ENCODE assay signal across 27 cellular contexts in genomic region chr6:54775586-54775985, GRCh38.
"Had no signal": no experiment of that assay in that cellular context is flagged by ENCODE, and none has a peak within 500 bp of the region (broad histone marks: within the 10 kb centered on the region; RNA-seq: fewer than 3 reads in every experiment).

No MANE protein-coding gene starts in this region.

- H3K4me3 ChIP-seq: body of pancreas, gastroesophageal sphincter, pancreas, prostate gland, thoracic aorta had no signal

- H3K4me1 ChIP-seq: body of pancreas, gastroesophageal sphincter, pancreas, prostate gland had no signal

- H3K36me3 ChIP-seq: gastroesophageal sphincter, pancreas, prostate gland, thoracic aorta had no signal

- H3K27ac ChIP-seq: body of pancreas, gastroesophageal sphincter, pancreas, prostate gland, thoracic aorta had no signal

- DNase-seq: activated CD4-positive, alpha-beta memory T cell treated with anti-CD3 and anti-CD28 coated beads, Interleukin-2, amount 10 ng/mL, durations not matched to agents 7 days and 5 days; activated CD4-positive, alpha-beta T cell treated with anti-CD3 and anti-CD28 coated beads, Interleukin-2, amount 10 ng/mL, durations not matched to agents 24 days and 14 days; activated CD4-positive, CD25-positive, alpha-beta regulatory T cell treated with anti-CD3 and anti-CD28 coated beads, Interleukin-2, amount 50 U/mL, for 72 hours; activated gamma-delta T cell treated with Interleukin-2 at 50 U/mL for 16 hours; activated naive CD4-positive, alpha-beta T cell treated with anti-CD3 and anti-CD28 coated beads, Interleukin-2, amount 50 U/mL, for 16 hours; activated T-cell treated with anti-CD3 and anti-CD28 coated beads, Interleukin-2, amount 50 U/mL, for 4 hours; body of pancreas; cortex of kidney; effector memory CD8-positive, alpha-beta T cell; erythroblast; head of caudate nucleus; hippocampal formation; immature natural killer cell; midbrain; naive thymus-derived CD4-positive, alpha-beta T cell; pancreas; retina; small intestine; stimulated activated CD4-positive, alpha-beta T cell treated with anti-CD3 and anti-CD28 coated beads, Interleukin-4, amount 100 ng/mL, for 24 hours; T-helper 2 cell; trophoblast cell had no signal

- H3K9me3 ChIP-seq: body of pancreas, gastroesophageal sphincter, pancreas, prostate gland, thoracic aorta had no signal

- ATAC-seq: activated T-cell treated with anti-CD3 and anti-CD28 coated beads, Interleukin-2, amount 50 U/mL, for 4 hours; activated T-helper 17 cell treated with anti-CD3 and anti-CD28 coated beads, Interleukin-2, amount 50 U/mL, for 72 hours; body of pancreas; effector memory CD8-positive, alpha-beta T cell; gastroesophageal sphincter; naive thymus-derived CD4-positive, alpha-beta T cell; pancreas; sciatic nerve; stimulated activated effector memory CD8-positive, alpha-beta T cell treated with anti-CD3 and anti-CD28 coated beads, Interleukin-12 subunit alpha, Interleukin-12 subunit beta, amount 100 ng/mL, for 72 hours had no signal

- H3K27me3 ChIP-seq: body of pancreas, gastroesophageal sphincter, pancreas had no signal
